Comparison of ENCODE assay signal across 1 cellular context in genomic region chr2:15561574-15562344, GRCh38.
TF ChIP-seq lines count a peak whose summit lies in the region.

No MANE protein-coding gene starts in this region.

TF ChIP-seq in HepG2, 621 proteins besides CTCF, POLR2A, EP300 and RAD21 (continued from another document and continues in another):
- TF ChIP-seq ZFP91 (CRISPR knock-in tag; IDR thresholded peaks at IDR 0.05; ENCODE audit: borderline replicate concordance) (peak; percentile 32; the same call in 1 of the 2 replicates), ZNF792 (CRISPR knock-in tag; IDR thresholded peaks at IDR 0.05) (0 out of 2 replicates have a peak, but pooled peaks have one; percentile 11), ATF3 (CRISPR knock-in tag; IDR thresholded peaks at IDR 0.05) (no peak), ZBTB40 (IDR thresholded peaks at IDR 0.05) (no peak), ZBTB40 (CRISPR knock-in tag; IDR thresholded peaks at IDR 0.05) (no peak), ATRX (CRISPR knock-in tag; IDR thresholded peaks at IDR 0.05; ENCODE audit: borderline replicate concordance) (no peak), ZNF749 (CRISPR knock-in tag; IDR thresholded peaks at IDR 0.05; ENCODE audit: borderline replicate concordance) (no peak), SP140L (CRISPR knock-in tag; IDR thresholded peaks at IDR 0.05; ENCODE audit: borderline replicate concordance) (peak; percentile 21; the same call in 1 of the 2 replicates), ZSCAN25 (CRISPR knock-in tag; IDR thresholded peaks at IDR 0.05) (0 out of 2 replicates have a peak, but pooled peaks have one; percentile 4), CBX2 (IDR thresholded peaks at IDR 0.05; ENCODE audit: low read depth, low read length) (no peak), CBX2 (CRISPR knock-in tag; IDR thresholded peaks at IDR 0.05; ENCODE audit: low read depth) (no peak), ARID3A (IDR thresholded peaks at IDR 0.05; ENCODE audit: low read depth, low read length) (no peak), ZNF431 (CRISPR knock-in tag; IDR thresholded peaks at IDR 0.05; ENCODE audit: borderline replicate concordance, low read depth) (no peak), ZFP82 (CRISPR knock-in tag; IDR thresholded peaks at IDR 0.05; ENCODE audit: borderline replicate concordance) (0 out of 2 replicates have a peak, but pooled peaks have one; percentile 27), ZNF225 (CRISPR knock-in tag; IDR thresholded peaks at IDR 0.05) (no peak), SATB2 (CRISPR knock-in tag; IDR thresholded peaks at IDR 0.05) (0 out of 2 replicates have a peak, but pooled peaks have one; percentile 17), ZBTB3 (CRISPR knock-in tag; IDR thresholded peaks at IDR 0.05; ENCODE audit: borderline replicate concordance, low read depth) (0 out of 2 replicates have a peak, but pooled peaks have one; percentile 22), TFDP1 (CRISPR knock-in tag; IDR thresholded peaks at IDR 0.05; ENCODE audit: borderline replicate concordance) (peak; percentile 12; the same call in 1 of the 2 replicates), MXD1 (CRISPR knock-in tag; IDR thresholded peaks at IDR 0.05) (no peak), ZNF124 (CRISPR knock-in tag; IDR thresholded peaks at IDR 0.05) (peak; percentile 18), LCORL (IDR thresholded peaks at IDR 0.05) (no peak), LCORL (CRISPR knock-in tag; IDR thresholded peaks at IDR 0.05) (peak; percentile 17; the same call in 1 of the 2 replicates), ZNF639 (CRISPR knock-in tag; conservative IDR thresholded peaks at IDR 0.05) (0 out of 2 replicates have a peak, but pooled peaks have one; percentile 9), NPAS2 (CRISPR knock-in tag; IDR thresholded peaks at IDR 0.05; ENCODE audit: borderline replicate concordance) (0 out of 2 replicates have a peak, but pooled peaks have one; percentile 16), BATF2 (CRISPR knock-in tag; IDR thresholded peaks at IDR 0.05) (0 out of 2 replicates have a peak, but pooled peaks have one; percentile 58), RELA (CRISPR knock-in tag; IDR thresholded peaks at IDR 0.05) (no peak), PHB2 (IDR thresholded peaks at IDR 0.05; ENCODE audit: partially characterized antibody) (no peak), ZNF589 (CRISPR knock-in tag; conservative IDR thresholded peaks at IDR 0.05) (0 out of 2 replicates have a peak, but pooled peaks have one; percentile 29), ZNF878 (CRISPR knock-in tag; IDR thresholded peaks at IDR 0.05) (no peak), IKZF5 (CRISPR knock-in tag; IDR thresholded peaks at IDR 0.05) (no peak), ZBTB42 (CRISPR knock-in tag; IDR thresholded peaks at IDR 0.05) (no peak), POLR2AphosphoS2 (IDR thresholded peaks at IDR 0.05; ENCODE audit: low read depth, low read length) (no peak), ZNF770 (CRISPR knock-in tag; IDR thresholded peaks at IDR 0.05) (0 out of 2 replicates have a peak, but pooled peaks have one; percentile 31)
